In the genomic region with DNA sequence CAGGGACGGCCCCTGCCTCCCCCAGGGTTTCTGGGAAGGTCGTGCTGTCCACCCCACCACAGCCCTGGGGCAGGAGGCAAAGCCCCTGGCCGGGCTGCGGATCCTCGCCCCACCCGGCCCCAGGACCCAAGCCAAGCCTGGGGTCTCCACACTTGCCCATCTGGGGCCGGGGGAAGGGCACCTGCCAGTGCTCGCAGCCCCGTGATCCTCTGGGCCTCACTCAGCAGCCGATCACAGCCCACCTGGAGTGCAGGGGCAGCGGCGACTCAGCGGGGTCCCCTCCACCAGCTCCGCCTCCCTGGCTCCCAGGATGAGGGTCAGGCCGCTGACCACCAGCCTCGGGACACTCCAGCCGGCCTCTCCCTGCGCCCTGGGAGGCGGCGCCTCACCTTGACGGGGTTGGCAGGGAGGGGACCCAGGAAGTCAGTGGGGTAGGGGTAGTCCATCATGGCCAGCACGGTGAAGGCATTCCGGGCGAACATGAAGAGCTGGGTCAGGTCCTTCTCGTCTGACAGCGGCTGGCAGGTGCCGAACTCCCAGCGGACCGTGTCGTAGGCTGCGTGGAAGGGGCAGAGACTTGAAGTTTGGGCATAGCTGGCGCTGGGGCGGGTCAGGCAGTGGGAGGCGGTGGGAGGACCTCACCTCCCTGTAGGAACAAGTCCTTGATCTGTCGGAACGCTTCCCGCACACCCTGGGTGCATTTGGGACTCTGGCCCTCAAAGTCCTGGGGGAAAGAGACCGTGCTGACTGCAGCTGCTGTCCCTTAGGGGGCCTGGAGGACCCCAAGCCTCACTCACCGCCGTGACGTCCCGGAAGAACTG, we compare ENCODE assay signal across 2 cellular contexts.
TF ChIP-seq lines count a peak whose summit lies in the region.

No MANE protein-coding gene starts in this region.

TF ChIP-seq in IMR-90, 13 proteins besides CTCF, POLR2A, EP300 and RAD21:
- no peak for TF ChIP-seq BHLHE40 (IDR thresholded peaks at IDR 0.05; ENCODE audit: low read depth, low read length)
- no peak for TF ChIP-seq RCOR1 (IDR thresholded peaks at IDR 0.05; ENCODE audit: insufficient replicate concordance, low read length)
- TF ChIP-seq MAFK (IDR thresholded peaks at IDR 0.05; ENCODE audit: low read depth, low read length) = no peak
- TF ChIP-seq, protein P1, sequence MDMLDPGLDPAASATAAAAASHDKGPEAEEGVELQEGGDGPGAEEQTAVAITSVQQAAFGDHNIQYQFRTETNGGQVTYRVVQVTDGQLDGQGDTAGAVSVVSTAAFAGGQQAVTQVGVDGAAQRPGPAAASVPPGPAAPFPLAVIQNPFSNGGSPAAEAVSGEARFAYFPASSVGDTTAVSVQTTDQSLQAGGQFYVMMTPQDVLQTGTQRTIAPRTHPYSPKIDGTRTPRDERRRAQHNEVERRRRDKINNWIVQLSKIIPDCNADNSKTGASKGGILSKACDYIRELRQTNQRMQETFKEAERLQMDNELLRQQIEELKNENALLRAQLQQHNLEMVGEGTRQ (IDR thresholded peaks at IDR 0.05; ENCODE audit: low read depth, low read length) = no peak
- no peak for TF ChIP-seq NFE2L2 (IDR thresholded peaks at IDR 0.05; ENCODE audit: low read depth, low read length)
- no peak for TF ChIP-seq MXI1 (IDR thresholded peaks at IDR 0.05; ENCODE audit: borderline replicate concordance, low read depth, low read length)
- no peak for TF ChIP-seq FOS (IDR thresholded peaks at IDR 0.05; ENCODE audit: low read depth, low read length)
- TF ChIP-seq RFX5 (IDR thresholded peaks at IDR 0.05; ENCODE audit: low read depth, low read length) = no peak
- TF ChIP-seq CHD1 (IDR thresholded peaks at IDR 0.05; ENCODE audit: low read depth, low read length) = no peak
- TF ChIP-seq CEBPB (IDR thresholded peaks at IDR 0.05; ENCODE audit: low read depth, low read length) = no peak
- no peak for TF ChIP-seq SMC3 (IDR thresholded peaks at IDR 0.05; ENCODE audit: low read depth, low read length)
- TF ChIP-seq, protein P2, sequence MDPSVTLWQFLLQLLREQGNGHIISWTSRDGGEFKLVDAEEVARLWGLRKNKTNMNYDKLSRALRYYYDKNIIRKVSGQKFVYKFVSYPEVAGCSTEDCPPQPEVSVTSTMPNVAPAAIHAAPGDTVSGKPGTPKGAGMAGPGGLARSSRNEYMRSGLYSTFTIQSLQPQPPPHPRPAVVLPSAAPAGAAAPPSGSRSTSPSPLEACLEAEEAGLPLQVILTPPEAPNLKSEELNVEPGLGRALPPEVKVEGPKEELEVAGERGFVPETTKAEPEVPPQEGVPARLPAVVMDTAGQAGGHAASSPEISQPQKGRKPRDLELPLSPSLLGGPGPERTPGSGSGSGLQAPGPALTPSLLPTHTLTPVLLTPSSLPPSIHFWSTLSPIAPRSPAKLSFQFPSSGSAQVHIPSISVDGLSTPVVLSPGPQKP (IDR thresholded peaks at IDR 0.05; ENCODE audit: borderline replicate concordance, low read depth, low read length) = no peak
- no peak for TF ChIP-seq MAZ (IDR thresholded peaks at IDR 0.05; ENCODE audit: borderline replicate concordance, low read depth, low read length)

TF ChIP-seq in GM12878, 131 proteins besides CTCF, POLR2A, EP300 and RAD21:
- TF ChIP-seq TARDBP (IDR thresholded peaks at IDR 0.05; ENCODE audit: borderline replicate concordance) (no peak), DPF2 (IDR thresholded peaks at IDR 0.05) (no peak), ZNF384 (IDR thresholded peaks at IDR 0.05; ENCODE audit: borderline replicate concordance, low read depth, low read length) (no peak), RFX5 (IDR thresholded peaks at IDR 0.05; ENCODE audit: low read depth, low read length) (no peak), BRCA1 (IDR thresholded peaks at IDR 0.05; ENCODE audit: low read depth, low read length) (no peak), ESRRA (IDR thresholded peaks at IDR 0.05; ENCODE audit: low read length) (no peak), BMI1 (IDR thresholded peaks at IDR 0.05; ENCODE audit: borderline replicate concordance) (no peak)
- TF ChIP-seq, protein P3, sequence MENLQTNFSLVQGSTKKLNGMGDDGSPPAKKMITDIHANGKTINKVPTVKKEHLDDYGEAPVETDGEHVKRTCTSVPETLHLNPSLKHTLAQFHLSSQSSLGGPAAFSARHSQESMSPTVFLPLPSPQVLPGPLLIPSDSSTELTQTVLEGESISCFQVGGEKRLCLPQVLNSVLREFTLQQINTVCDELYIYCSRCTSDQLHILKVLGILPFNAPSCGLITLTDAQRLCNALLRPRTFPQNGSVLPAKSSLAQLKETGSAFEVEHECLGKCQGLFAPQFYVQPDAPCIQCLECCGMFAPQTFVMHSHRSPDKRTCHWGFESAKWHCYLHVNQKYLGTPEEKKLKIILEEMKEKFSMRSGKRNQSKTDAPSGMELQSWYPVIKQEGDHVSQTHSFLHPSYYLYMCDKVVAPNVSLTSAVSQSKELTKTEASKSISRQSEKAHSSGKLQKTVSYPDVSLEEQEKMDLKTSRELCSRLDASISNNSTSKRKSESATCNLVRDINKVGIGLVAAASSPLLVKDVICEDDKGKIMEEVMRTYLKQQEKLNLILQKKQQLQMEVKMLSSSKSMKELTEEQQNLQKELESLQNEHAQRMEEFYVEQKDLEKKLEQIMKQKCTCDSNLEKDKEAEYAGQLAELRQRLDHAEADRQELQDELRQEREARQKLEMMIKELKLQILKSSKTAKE (IDR thresholded peaks at IDR 0.05; ENCODE audit: low read depth, poor library complexity, severe bottlenecking) = no peak
- TF ChIP-seq, protein P4, sequence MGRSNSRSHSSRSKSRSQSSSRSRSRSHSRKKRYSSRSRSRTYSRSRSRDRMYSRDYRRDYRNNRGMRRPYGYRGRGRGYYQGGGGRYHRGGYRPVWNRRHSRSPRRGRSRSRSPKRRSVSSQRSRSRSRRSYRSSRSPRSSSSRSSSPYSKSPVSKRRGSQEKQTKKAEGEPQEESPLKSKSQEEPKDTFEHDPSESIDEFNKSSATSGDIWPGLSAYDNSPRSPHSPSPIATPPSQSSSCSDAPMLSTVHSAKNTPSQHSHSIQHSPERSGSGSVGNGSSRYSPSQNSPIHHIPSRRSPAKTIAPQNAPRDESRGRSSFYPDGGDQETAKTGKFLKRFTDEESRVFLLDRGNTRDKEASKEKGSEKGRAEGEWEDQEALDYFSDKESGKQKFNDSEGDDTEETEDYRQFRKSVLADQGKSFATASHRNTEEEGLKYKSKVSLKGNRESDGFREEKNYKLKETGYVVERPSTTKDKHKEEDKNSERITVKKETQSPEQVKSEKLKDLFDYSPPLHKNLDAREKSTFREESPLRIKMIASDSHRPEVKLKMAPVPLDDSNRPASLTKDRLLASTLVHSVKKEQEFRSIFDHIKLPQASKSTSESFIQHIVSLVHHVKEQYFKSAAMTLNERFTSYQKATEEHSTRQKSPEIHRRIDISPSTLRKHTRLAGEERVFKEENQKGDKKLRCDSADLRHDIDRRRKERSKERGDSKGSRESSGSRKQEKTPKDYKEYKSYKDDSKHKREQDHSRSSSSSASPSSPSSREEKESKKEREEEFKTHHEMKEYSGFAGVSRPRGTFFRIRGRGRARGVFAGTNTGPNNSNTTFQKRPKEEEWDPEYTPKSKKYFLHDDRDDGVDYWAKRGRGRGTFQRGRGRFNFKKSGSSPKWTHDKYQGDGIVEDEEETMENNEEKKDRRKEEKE (IDR thresholded peaks at IDR 0.05) = no peak
- TF ChIP-seq, protein P1 (IDR thresholded peaks at IDR 0.05; ENCODE audit: borderline replicate concordance, low read depth, low read length) = no peak
- TF ChIP-seq, protein P5, sequence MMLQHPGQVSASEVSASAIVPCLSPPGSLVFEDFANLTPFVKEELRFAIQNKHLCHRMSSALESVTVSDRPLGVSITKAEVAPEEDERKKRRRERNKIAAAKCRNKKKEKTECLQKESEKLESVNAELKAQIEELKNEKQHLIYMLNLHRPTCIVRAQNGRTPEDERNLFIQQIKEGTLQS (IDR thresholded peaks at IDR 0.05; ENCODE audit: borderline replicate concordance, extremely low read depth, low read depth, low read length) = no peak
TF ChIP-seq in GM12878: peak in this region for 0.
